ENCODE assay signal across 16 cellular contexts in genomic region chr2:191056218-191056617, GRCh38. TPM values are rescaled to one million over a fixed set of nuclear protein-coding genes. Genes with fewer than 3 reads are reported as not detected.
DNase-seq lines count a peak whose midpoint lies in the region; ATAC-seq, FAIRE-seq and TF ChIP-seq lines count a peak whose summit lies in the region.
"Had no signal": no experiment of that assay in that cellular context is flagged by ENCODE, and none has a peak within 500 bp of the region (broad histone marks: within the 10 kb centered on the region; RNA-seq: fewer than 3 reads in every experiment).

No MANE protein-coding gene starts in this region.

- no peaks in the 10 kb centered on the region for H3K9me3 Mint-ChIP-seq in activated CD4-positive, alpha-beta memory T cell treated with anti-CD3 and anti-CD28 coated beads for 36 hours
- peaks cover 0 to 4% (median 0%) of the 10 kb centered on the region in 11 donors for H3K9me3 Mint-ChIP-seq in naive thymus-derived CD4-positive, alpha-beta T cell
- H3K9me3 Mint-ChIP-seq: GM23338, naive B cell had no signal

- intact Hi-C loops in activated CD4-positive, alpha-beta memory T cell treated with anti-CD3 and anti-CD28 coated beads for 36 hours (cut with micrococcal nuclease) = loop anchor here (10.0 kb wide), 1 partner anchor 319 kb away; no protein-coding TSS in a partner anchor
- intact Hi-C loops in naive thymus-derived CD4-positive, alpha-beta T cell (cut with micrococcal nuclease) = loop anchor here (1.0 to 10.0 kb wide), 3 partner anchors 10 to 299 kb away; no protein-coding TSS in a partner anchor

- no peaks in the 10 kb centered on the region for H3K27me3 ChIP-seq in naive thymus-derived CD4-positive, alpha-beta T cell (ENCODE audit: control insufficient read depth in 2 of 2, insufficient read depth in 2 of 2, low read length in 2 of 2)
- no peaks in the 10 kb centered on the region for H3K27me3 ChIP-seq in right atrium auricular region
- H3K27me3 ChIP-seq: MG63, sigmoid colon, testis had no signal

- CTCF ChIA-PET in activated CD4-positive, alpha-beta memory T cell treated with anti-CD3 and anti-CD28 coated beads for 36 hours (lab: Charles Lee) = interaction anchor here (10.9 kb wide), 1 partner anchor 99 kb away, joined by 412 read pairs; no protein-coding TSS in a partner anchor
- CTCF ChIA-PET in naive thymus-derived CD4-positive, alpha-beta T cell (lab: Charles Lee) = interaction anchor here (10.8 kb wide), 1 partner anchor 99 kb away, joined by 488 read pairs; the partner anchor contains the start of gene STAT4

- DNase-seq in GM12891 (ENCODE audit: insufficient read length, low spot score) (no peak), pons (ENCODE audit: low spot score) (no peak), NCI-H510A (lab: John Stamatoyannopoulos, UW) (no peak), right atrium auricular region (ENCODE audit: low spot score) (no peak)
- no peak for DNase-seq in activated CD4-positive, alpha-beta memory T cell treated with anti-CD3 and anti-CD28 coated beads for 36 hours
- peak in 6 of 9 donors; percentile 18 to 29 (median 23) for DNase-seq in naive thymus-derived CD4-positive, alpha-beta T cell
- DNase-seq: Caco-2, MG63, naive B cell, NCI-H2227 treated with DMSO at 0.1 percent for 48 hours, sigmoid colon, testis had no signal

- H3K27ac Mint-ChIP-seq in activated CD4-positive, alpha-beta memory T cell treated with anti-CD3 and anti-CD28 coated beads for 36 hours = peak overlapping the region; percentile 31
- H3K27ac Mint-ChIP-seq in naive thymus-derived CD4-positive, alpha-beta T cell = peak overlapping the region; percentile 53 to 97 (median 82)
- H3K27ac Mint-ChIP-seq: GM23338 had no signal

- H3K4me3 ChIP-seq in naive thymus-derived CD4-positive, alpha-beta T cell (ENCODE audit: low read length) = no peak overlapping the region
- H3K4me3 ChIP-seq in right atrium auricular region = no peak overlapping the region
- H3K4me3 ChIP-seq: GM23338, MG63, sigmoid colon, testis had no signal

- peaks cover 17% of the 10 kb centered on the region for H3K36me3 Mint-ChIP-seq in activated CD4-positive, alpha-beta memory T cell treated with anti-CD3 and anti-CD28 coated beads for 36 hours
- peaks cover 0 to 38% (median 14%) of the 10 kb centered on the region in 5 donors for H3K36me3 Mint-ChIP-seq in naive thymus-derived CD4-positive, alpha-beta T cell
- H3K36me3 Mint-ChIP-seq: naive B cell had no signal

- ATAC-seq in naive thymus-derived CD4-positive, alpha-beta T cell = peak; percentile 69
- ATAC-seq: GM23338 had no signal

- peaks cover 34 to 40% of the 10 kb centered on the region in 2 donors for H3K4me1 ChIP-seq in naive thymus-derived CD4-positive, alpha-beta T cell (ENCODE audit: control insufficient read depth in 2 of 2, insufficient read depth in 2 of 2, low read length in 2 of 2)
- peaks cover 0 to 3% of the 10 kb centered on the region in 2 donors for H3K4me1 ChIP-seq in right atrium auricular region
- H3K4me1 ChIP-seq: testis had no signal

- H3K4me1 Mint-ChIP-seq in activated CD4-positive, alpha-beta memory T cell treated with anti-CD3 and anti-CD28 coated beads for 36 hours (ENCODE audit: low read depth) = peaks cover 44% of the 10 kb centered on the region
- peaks cover 18 to 50% (median 44%) of the 10 kb centered on the region in 7 donors for H3K4me1 Mint-ChIP-seq in naive thymus-derived CD4-positive, alpha-beta T cell
- H3K4me1 Mint-ChIP-seq: GM23338 had no signal

- no peak overlapping the region for H3K4me3 Mint-ChIP-seq in activated CD4-positive, alpha-beta memory T cell treated with anti-CD3 and anti-CD28 coated beads for 36 hours
- peak overlapping the region in 9 of 10 donors; percentile 49 to 80 (median 66) for H3K4me3 Mint-ChIP-seq in naive thymus-derived CD4-positive, alpha-beta T cell
- H3K4me3 Mint-ChIP-seq: GM23338, naive B cell had no signal

- H3K36me3 ChIP-seq in KOPT-K1 (ENCODE audit: insufficient read depth, low read length) (no peaks in the 10 kb centered on the region), right atrium auricular region (peaks cover 9% of the 10 kb centered on the region)
- H3K36me3 ChIP-seq in naive thymus-derived CD4-positive, alpha-beta T cell (ENCODE audit: control insufficient read depth in 2 of 3, insufficient read depth in 3 of 3, low read length in 3 of 3) = peaks cover 0 to 8% (median 8%) of the 10 kb centered on the region in 3 experiments
- H3K36me3 ChIP-seq: MG63, sigmoid colon had no signal

- POLR2A ChIA-PET in activated CD4-positive, alpha-beta memory T cell treated with anti-CD3 and anti-CD28 coated beads for 36 hours (lab: Charles Lee) = no interaction called here
- POLR2A ChIA-PET in naive thymus-derived CD4-positive, alpha-beta T cell (lab: Charles Lee) = interaction anchor here (1.0 to 1.5 kb wide), 2 partner anchors 10 to 92 kb away, joined by 3 read pairs; no protein-coding TSS in a partner anchor

- no peaks in the 10 kb centered on the region for H3K27me3 Mint-ChIP-seq in activated CD4-positive, alpha-beta memory T cell treated with anti-CD3 and anti-CD28 coated beads for 36 hours
- no peaks in the 10 kb centered on the region for H3K27me3 Mint-ChIP-seq in naive thymus-derived CD4-positive, alpha-beta T cell

- H3K9me3 ChIP-seq in KOPT-K1 (ENCODE audit: insufficient read depth, low read length, poor library complexity, severe bottlenecking) (no peaks in the 10 kb centered on the region), right atrium auricular region (no peaks in the 10 kb centered on the region)
- no peaks in the 10 kb centered on the region for H3K9me3 ChIP-seq in naive thymus-derived CD4-positive, alpha-beta T cell (ENCODE audit: control insufficient read depth in 2 of 3, low read length in 3 of 3)
- H3K9me3 ChIP-seq: Caco-2, MG63, sigmoid colon, testis had no signal

- H3K27ac ChIP-seq in KOPT-K1 (ENCODE audit: low read depth, low read length, poor library complexity, severe bottlenecking) (peak overlapping the region; percentile 51), right atrium auricular region (no peak overlapping the region)
- H3K27ac ChIP-seq in naive thymus-derived CD4-positive, alpha-beta T cell (ENCODE audit: low read depth, low read length) = peak overlapping the region; percentile 52
- H3K27ac ChIP-seq: HL-60, sigmoid colon, testis had no signal

- no peak for TF ChIP-seq CTCF in right atrium auricular region (IDR thresholded peaks at IDR 0.05)

- no peak for FAIRE-seq in GM12891 (lab: Jason Lieb, UNC)
- FAIRE-seq: TTC549 had no signal

- TF ChIP-seq POLR2A in GM12891 (IDR thresholded peaks at IDR 0.05; ENCODE audit: low read depth, low read length) = no peak

TF ChIP-seq in GM12891, 5 proteins besides CTCF, POLR2A, EP300 and RAD21:
- TF ChIP-seq POU2F2 (IDR thresholded peaks at IDR 0.05; ENCODE audit: low read depth, low read length) = no peak
- TF ChIP-seq SPI1 (IDR thresholded peaks at IDR 0.05; ENCODE audit: low read depth, low read length) = peak; percentile 60

RNA-seq across cellular contexts. Expression of gene STAT1, which starts 42.2 kb away (rescaled TPM):
- 320 TPM for polyA plus RNA-seq in GM12891 (2012; ENCODE audit: low read depth, missing spikeins)
- total RNA-seq in activated CD4-positive, alpha-beta memory T cell treated with anti-CD3 and anti-CD28 coated beads for 36 hours = 100 to 1,000 TPM; 309 to 314 TPM
- 1,000 to 10,000 TPM in 1 of 5 experiments, 10 to 100 TPM in 4; 74.1 to 1,177 (median 89.6) TPM for total RNA-seq in naive thymus-derived CD4-positive, alpha-beta T cell
- 100 to 1,000 TPM; 221 to 244 TPM for polyA plus RNA-seq in naive thymus-derived CD4-positive, alpha-beta T cell
- 10 to 100 TPM; 34.8 to 36.6 TPM for total RNA-seq in right atrium auricular region

Comparison
In these comparisons a context has a peak if more than half of its experiments do, and no peak if none do; other contexts are left out.
1. DNase-seq: peak in naive thymus-derived CD4-positive, alpha-beta T cell (6 of 9); none in GM12891 (single experiment), activated CD4-positive, alpha-beta memory T cell treated with anti-CD3 and anti-CD28 coated beads for 36 hours (single experiment), pons (single experiment), NCI-H510A (single experiment) and right atrium auricular region (single experiment).
2. H3K27ac ChIP-seq: peak in KOPT-K1 (single experiment) and naive thymus-derived CD4-positive, alpha-beta T cell (single experiment); none in right atrium auricular region (0 of 2).